8 cellular contexts compared by ENCODE assay signal in genomic region chr10:50325449-50326188, GRCh38.
DNase-seq lines count a peak whose midpoint lies in the region; ATAC-seq, FAIRE-seq and TF ChIP-seq lines count a peak whose summit lies in the region.

No MANE protein-coding gene starts in this region.

- peak overlapping the region; percentile 79 for H3K4me3 Mint-ChIP-seq in activated T-helper 1 cell treated with anti-CD3 and anti-CD28 coated beads, Interleukin-12 subunit alpha, Interleukin-12 subunit beta, Interleukin-2, Interleukin-4 antibody, amounts not matched to agents 30 ng/mL and 10 ng/mL and 1 ng/mL, durations not matched to agents 14 hours and 24 hours and 36 hours
- no peak overlapping the region for H3K4me3 Mint-ChIP-seq in chondrocyte (ENCODE audit: unreplicated experiment)

- H3K9me3 Mint-ChIP-seq in activated T-helper 1 cell treated with anti-CD3 and anti-CD28 coated beads, Interleukin-12 subunit alpha, Interleukin-12 subunit beta, Interleukin-2, Interleukin-4 antibody, amounts not matched to agents 30 ng/mL and 10 ng/mL and 1 ng/mL, durations not matched to agents 14 hours and 24 hours and 36 hours: no peaks in the 10 kb centered on the region
- no peaks in the 10 kb centered on the region for H3K9me3 Mint-ChIP-seq in chondrocyte (ENCODE audit: low read depth)

- DNase-seq in AG08396 (ENCODE audit: low spot score) (peak; percentile 80), GM19239 (ENCODE audit: insufficient read length, low spot score) (no peak), iPS DF 4.7 (ENCODE audit: extremely low read depth, low spot score) (peak; percentile 11), thyroid gland (peak; percentile 8 to 11), chondrocyte (ENCODE audit: low spot score) (no peak), germinal center (ENCODE audit: low spot score) (no peak)
- peak; percentile 15 for DNase-seq in activated T-helper 1 cell treated with anti-CD3 and anti-CD28 coated beads, Interleukin-12 subunit alpha, Interleukin-12 subunit beta, Interleukin-2, Interleukin-4 antibody, amounts not matched to agents 30 ng/mL and 10 ng/mL and 1 ng/mL, durations not matched to agents 14 hours and 24 hours and 36 hours (ENCODE audit: low spot score)

- WGBS in thyroid gland, 2 donors: 70 to 71% methylated on average over 6 of the region's 6 CpGs

- peak; percentile 85 for FAIRE-seq in GM19239 (lab: Jason Lieb, UNC)

- H3K4me1 ChIP-seq in thyroid gland: peaks cover 17 to 19% of the 10 kb centered on the region in 2 donors

- H3K4me1 Mint-ChIP-seq in activated T-helper 1 cell treated with anti-CD3 and anti-CD28 coated beads, Interleukin-12 subunit alpha, Interleukin-12 subunit beta, Interleukin-2, Interleukin-4 antibody, amounts not matched to agents 30 ng/mL and 10 ng/mL and 1 ng/mL, durations not matched to agents 14 hours and 24 hours and 36 hours (ENCODE audit: low read depth): peaks cover 74% of the 10 kb centered on the region
- peaks cover 37% of the 10 kb centered on the region for H3K4me1 Mint-ChIP-seq in chondrocyte (ENCODE audit: low read depth)

- H3K27me3 ChIP-seq in thyroid gland: no peaks in the 10 kb centered on the region

- no peak for TF ChIP-seq POLR2A in thyroid gland (IDR thresholded peaks at IDR 0.05)

- no peaks in the 10 kb centered on the region for H3K27me3 Mint-ChIP-seq in activated T-helper 1 cell treated with anti-CD3 and anti-CD28 coated beads, Interleukin-12 subunit alpha, Interleukin-12 subunit beta, Interleukin-2, Interleukin-4 antibody, amounts not matched to agents 30 ng/mL and 10 ng/mL and 1 ng/mL, durations not matched to agents 14 hours and 24 hours and 36 hours (ENCODE audit: insufficient read depth)
- no peaks in the 10 kb centered on the region for H3K27me3 Mint-ChIP-seq in chondrocyte (ENCODE audit: low read depth)

- H3K4me3 ChIP-seq in thyroid gland (replicated peaks in 1 of 3): no peak overlapping the region

- no peak for TF ChIP-seq CTCF in thyroid gland (IDR thresholded peaks at IDR 0.05)
- TF ChIP-seq CTCF in chondrocyte (IDR thresholded peaks at IDR 0.05): no peak

- peak overlapping the region in 1 of 3 donors; percentile 18 for H3K27ac ChIP-seq in thyroid gland

- intact Hi-C loops in activated T-helper 1 cell treated with anti-CD3 and anti-CD28 coated beads, Interleukin-12 subunit alpha, Interleukin-12 subunit beta, Interleukin-2, Interleukin-4 antibody, amounts not matched to agents 30 ng/mL and 10 ng/mL and 1 ng/mL, durations not matched to agents 14 hours and 24 hours and 36 hours (cut with micrococcal nuclease): loop anchor here (1.0 to 5.0 kb wide), 7 partner anchors 8 to 311 kb away; partner anchors contain the start of gene SGMS1
- intact Hi-C loops in thyroid gland (cut with DNase I): no loop called here

- H3K27ac Mint-ChIP-seq in activated T-helper 1 cell treated with anti-CD3 and anti-CD28 coated beads, Interleukin-12 subunit alpha, Interleukin-12 subunit beta, Interleukin-2, Interleukin-4 antibody, amounts not matched to agents 30 ng/mL and 10 ng/mL and 1 ng/mL, durations not matched to agents 14 hours and 24 hours and 36 hours: peak overlapping the region; percentile 19
- no peak overlapping the region for H3K27ac Mint-ChIP-seq in chondrocyte (ENCODE audit: unreplicated experiment)

- peaks cover 21% of the 10 kb centered on the region for H3K36me3 Mint-ChIP-seq in activated T-helper 1 cell treated with anti-CD3 and anti-CD28 coated beads, Interleukin-12 subunit alpha, Interleukin-12 subunit beta, Interleukin-2, Interleukin-4 antibody, amounts not matched to agents 30 ng/mL and 10 ng/mL and 1 ng/mL, durations not matched to agents 14 hours and 24 hours and 36 hours (ENCODE audit: low read depth)
- no peaks in the 10 kb centered on the region for H3K36me3 Mint-ChIP-seq in chondrocyte (ENCODE audit: low read depth)

- no peaks in the 10 kb centered on the region for H3K36me3 ChIP-seq in thyroid gland

- peak; percentile 63 for ATAC-seq in HG03520 (IDR thresholded peaks at IDR 0.05; ENCODE audit: unreplicated experiment)

- H3K9me3 ChIP-seq in thyroid gland: no peaks in the 10 kb centered on the region

Comparison
In these comparisons a context has a peak if more than half of its experiments do, and no peak if none do; other contexts are left out.
1. DNase-seq: peak in AG08396 (single experiment), activated T-helper 1 cell treated with anti-CD3 and anti-CD28 coated beads, Interleukin-12 subunit alpha, Interleukin-12 subunit beta, Interleukin-2, Interleukin-4 antibody, amounts not matched to agents 30 ng/mL and 10 ng/mL and 1 ng/mL, durations not matched to agents 14 hours and 24 hours and 36 hours (single experiment), iPS DF 4.7 (single experiment) and thyroid gland (2 of 2); none in GM19239 (single experiment), chondrocyte (single experiment) and germinal center (single experiment).